Comparison of ENCODE assay signal across 10 cellular contexts in the genomic region with DNA sequence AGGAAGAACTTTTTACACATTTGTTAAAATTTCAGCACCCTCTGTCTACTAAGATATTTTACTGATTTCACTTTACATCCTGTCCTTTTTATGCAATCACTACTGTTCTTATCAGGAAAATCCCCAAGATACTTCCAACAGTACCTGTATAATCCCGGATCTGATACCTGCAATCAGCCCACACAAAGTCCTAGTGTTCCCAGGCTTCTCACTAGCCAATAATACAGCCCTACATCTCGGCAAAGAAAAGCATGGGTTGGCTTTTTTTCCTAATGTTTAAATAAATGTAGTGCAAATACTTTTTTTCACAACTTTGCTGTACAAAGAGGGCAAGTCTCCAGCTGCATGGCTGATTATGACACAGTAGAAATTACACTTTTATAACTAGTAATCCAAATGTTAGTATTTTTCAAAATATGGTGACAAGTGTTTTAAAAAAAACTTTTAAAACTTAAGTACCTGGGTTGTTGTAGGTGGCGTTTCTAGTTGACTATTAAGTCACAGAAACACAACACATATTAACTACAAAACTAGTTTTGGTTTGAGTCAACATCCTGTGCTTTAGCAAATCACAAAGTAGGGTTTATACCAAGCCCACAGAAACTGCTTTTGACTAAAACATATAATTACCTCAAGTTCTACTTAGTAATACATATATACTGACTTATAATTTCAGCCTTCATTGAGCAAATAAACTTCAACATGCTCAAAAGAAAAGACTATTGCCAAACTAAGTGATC. TPM values are rescaled to one million over a fixed set of nuclear protein-coding genes. Genes with fewer than 3 reads are reported as not detected.
A peak's percentile ranks its signal among the peaks of the same experiment; 100 is the strongest.
DNase-seq lines count a peak whose midpoint lies in the region; ATAC-seq and TF ChIP-seq lines count a peak whose summit lies in the region.
"Had no signal": no experiment of that assay in that cellular context is flagged by ENCODE, and none has a peak within 500 bp of the region (broad histone marks: within the 10 kb centered on the region; RNA-seq: fewer than 3 reads in every experiment).

No MANE protein-coding gene starts in this region.

- no peaks in the 10 kb centered on the region for H3K9me3 Mint-ChIP-seq in activated T-helper 17 cell treated with anti-CD3 and anti-CD28 coated beads, Interleukin-2, amount 50 U/mL, for 72 hours

- peak; percentile 74 for DNase-seq in GM10248 (ENCODE audit: extremely low spot score)
- DNase-seq in stimulated activated CD4-positive, alpha-beta T cell treated with anti-CD3 and anti-CD28 coated beads, Interleukin-15, amount 100 ng/mL, for 24 hours = no peak
- no peak for DNase-seq in NCI-H2081 (lab: John Stamatoyannopoulos, UW)
- DNase-seq in COLO668 (lab: John Stamatoyannopoulos, UW; ENCODE audit: unreplicated experiment) = no peak
- DNase-seq in midbrain (lab: John Stamatoyannopoulos, UW) = no peak
- DNase-seq: foreskin fibroblast; stimulated activated naive CD4-positive, alpha-beta T cell treated with Interleukin-2 at 50 U/mL for 16 hours had no signal

- peaks cover 32% of the 10 kb centered on the region for H3K4me1 Mint-ChIP-seq in activated T-helper 17 cell treated with anti-CD3 and anti-CD28 coated beads, Interleukin-2, amount 50 U/mL, for 72 hours

- no peaks in the 10 kb centered on the region for H3K27me3 Mint-ChIP-seq in activated T-helper 17 cell treated with anti-CD3 and anti-CD28 coated beads, Interleukin-2, amount 50 U/mL, for 72 hours

- POLR2A ChIA-PET in GM10248 (lab: Yijun Ruan, JAX) = no interaction called here

- no peak for TF ChIP-seq CTCF in GM10248 (IDR thresholded peaks at IDR 0.05; ENCODE audit: control extremely low read depth, extremely low read depth, low read depth, missing control alignments)

- CTCF ChIA-PET in GM10248 (lab: Yijun Ruan, JAX) = interaction anchor here (1.2 to 1.6 kb wide), 2 partner anchors 10 to 36 kb away, joined by 3 read pairs; partner anchors contain the start of gene RNF149

- peaks cover 98% of the 10 kb centered on the region for H3K36me3 Mint-ChIP-seq in activated T-helper 17 cell treated with anti-CD3 and anti-CD28 coated beads, Interleukin-2, amount 50 U/mL, for 72 hours (ENCODE audit: low read depth)

- H3K27ac Mint-ChIP-seq in activated T-helper 17 cell treated with anti-CD3 and anti-CD28 coated beads, Interleukin-2, amount 50 U/mL, for 72 hours = peak overlapping the region; percentile 83

- peak; percentile 81 for ATAC-seq in GM19328 (IDR thresholded peaks at IDR 0.05; ENCODE audit: unreplicated experiment)
- ATAC-seq in HG02981 (IDR thresholded peaks at IDR 0.05; ENCODE audit: unreplicated experiment) = peak; percentile 78
- peak; percentile 98 for ATAC-seq in activated T-helper 17 cell treated with anti-CD3 and anti-CD28 coated beads, Interleukin-2, amount 50 U/mL, for 72 hours (replicated peaks)

- peak overlapping the region; percentile 62 for H3K4me3 Mint-ChIP-seq in activated T-helper 17 cell treated with anti-CD3 and anti-CD28 coated beads, Interleukin-2, amount 50 U/mL, for 72 hours

RNA-seq across cellular contexts. Expression of gene CNOT11, which starts 19.5 kb away (rescaled TPM):
- total RNA-seq in activated T-helper 17 cell treated with anti-CD3 and anti-CD28 coated beads, Interleukin-2, amount 50 U/mL, for 72 hours = 10 to 100 TPM; 38.5 to 56.1 TPM

RNA-seq across cellular contexts. Expression of gene RNF149, which starts 36.3 kb away (rescaled TPM):
- 100 to 1,000 TPM in 1 of 2 donors, 10 to 100 TPM in 1; 83.5 to 108 TPM for total RNA-seq in activated T-helper 17 cell treated with anti-CD3 and anti-CD28 coated beads, Interleukin-2, amount 50 U/mL, for 72 hours
